8 cellular contexts compared by ENCODE assay signal in genomic region chr3:184360834-184361531, GRCh38. TPM values are rescaled to one million over a fixed set of nuclear protein-coding genes. Genes with fewer than 3 reads are reported as not detected.
A peak's percentile ranks its signal among the peaks of the same experiment; 100 is the strongest.
DNase-seq lines count a peak whose midpoint lies in the region; ATAC-seq and TF ChIP-seq lines count a peak whose summit lies in the region.

No MANE protein-coding gene starts in this region.

- peaks cover 0 to 2% (median 0%) of the 10 kb centered on the region in 8 donors for H3K9me3 Mint-ChIP-seq in CD4-positive, alpha-beta memory T cell
- H3K9me3 Mint-ChIP-seq in activated T-cell treated with anti-CD3 and anti-CD28 coated beads, Interleukin-2, amount 50 U/mL, for 72 hours: no peaks in the 10 kb centered on the region

- no peaks in the 10 kb centered on the region for H3K27me3 Mint-ChIP-seq in CD4-positive, alpha-beta memory T cell
- no peaks in the 10 kb centered on the region for H3K27me3 Mint-ChIP-seq in activated T-cell treated with anti-CD3 and anti-CD28 coated beads, Interleukin-2, amount 50 U/mL, for 72 hours (ENCODE audit: low read depth)

- H3K4me3 Mint-ChIP-seq in CD4-positive, alpha-beta memory T cell: peak overlapping the region; percentile 78 to 86 (median 84)
- peak overlapping the region; percentile 74 to 90 for H3K4me3 Mint-ChIP-seq in activated T-cell treated with anti-CD3 and anti-CD28 coated beads, Interleukin-2, amount 50 U/mL, for 72 hours

- H3K4me3 ChIP-seq in CD4-positive, alpha-beta memory T cell (ENCODE audit: low read length in 2 of 2): peak overlapping the region; percentile 36 to 50
- H3K4me3 ChIP-seq in HEK293 (ENCODE audit: low read depth, low read length): peak overlapping the region; percentile 84
- H3K4me3 ChIP-seq in iPS-20b (ENCODE audit: low read length): peak overlapping the region; percentile 96
- peak overlapping the region; percentile 71 to 89 (median 83) for H3K4me3 ChIP-seq in subcutaneous abdominal adipose tissue (ENCODE audit: low read depth in 1 of 5, low read length in 5 of 5)

- no peaks in the 10 kb centered on the region for H3K27me3 ChIP-seq in CD4-positive, alpha-beta memory T cell (ENCODE audit: insufficient read depth, low read length)
- H3K27me3 ChIP-seq in iPS-20b (ENCODE audit: insufficient read depth, low read length): peaks cover 13% of the 10 kb centered on the region
- H3K27me3 ChIP-seq in subcutaneous abdominal adipose tissue (ENCODE audit: control insufficient read depth in 5 of 5, insufficient read depth in 4 of 5, low read length in 5 of 5): no peaks in the 10 kb centered on the region

- POLR2A ChIA-PET in CD4-positive, alpha-beta memory T cell (lab: Charles Lee; ENCODE audit: partially characterized antibody): interaction anchor here (0.9 to 2.3 kb wide), 6 partner anchors 8 to 226 kb away, joined by 3 to 10 read pairs (median 6); partner anchors contain the start of genes AP2M1, EIF2B5 and FAM131A
- POLR2A ChIA-PET in HEK293 (lab: Yijun Ruan, JAX): interaction anchor here (0.6 to 2.7 kb wide), 5 partner anchors 11 to 15 kb away, joined by 3 to 9 read pairs (median 3); no protein-coding TSS in a partner anchor

- H3K9ac ChIP-seq in iPS-20b (ENCODE audit: low read depth, low read length): peak overlapping the region; percentile 51
- peak overlapping the region; percentile 54 to 96 (median 75) for H3K9ac ChIP-seq in subcutaneous abdominal adipose tissue (ENCODE audit: low read length in 5 of 5)

- H3K36me3 Mint-ChIP-seq in CD4-positive, alpha-beta memory T cell: peaks cover 6 to 20% of the 10 kb centered on the region in 2 donors
- peaks cover 9% of the 10 kb centered on the region in 2 donors for H3K36me3 Mint-ChIP-seq in activated T-cell treated with anti-CD3 and anti-CD28 coated beads, Interleukin-2, amount 50 U/mL, for 72 hours (ENCODE audit: insufficient read depth in 2 of 2)

- peaks cover 22% of the 10 kb centered on the region for H3K4me1 ChIP-seq in CD4-positive, alpha-beta memory T cell (ENCODE audit: insufficient read depth, low read length)
- no peaks in the 10 kb centered on the region for H3K4me1 ChIP-seq in HEK293 (ENCODE audit: control insufficient read depth, insufficient read depth, low read length)
- peaks cover 13% of the 10 kb centered on the region for H3K4me1 ChIP-seq in iPS-20b (ENCODE audit: insufficient read depth, low read length)
- peaks cover 4 to 41% (median 33%) of the 10 kb centered on the region in 5 donors for H3K4me1 ChIP-seq in subcutaneous abdominal adipose tissue (ENCODE audit: control insufficient read depth in 5 of 5, insufficient read depth in 5 of 5, low read length in 5 of 5)

- intact Hi-C loops in CD4-positive, alpha-beta memory T cell (cut with micrococcal nuclease): loop anchor here (5.0 kb wide), 3 partner anchors 56 to 451 kb away; partner anchors contain the start of genes ABCF3 and VPS8

- CTCF ChIA-PET in CD4-positive, alpha-beta memory T cell (lab: Charles Lee; ENCODE audit: partially characterized antibody): interaction anchor here (0.9 to 5.6 kb wide), 7 partner anchors 8 to 181 kb away, joined by 3 to 29 read pairs (median 4); partner anchors contain the start of gene EEF1AKMT4
- CTCF ChIA-PET in HEK293 (lab: Yijun Ruan, JAX): interaction anchor here (0.7 to 3.3 kb wide), 5 partner anchors 11 to 180 kb away, joined by 3 to 13 read pairs (median 3); no protein-coding TSS in a partner anchor

- H3K27ac ChIP-seq in CD4-positive, alpha-beta memory T cell (ENCODE audit: low read depth, low read length): peak overlapping the region; percentile 41
- H3K27ac ChIP-seq in HEK293 (ENCODE audit: extremely low read depth, low read depth, low read length) (peak overlapping the region; percentile 88; the same call in 1 of the 2 replicates), iPS-20b (ENCODE audit: low read length) (no peak overlapping the region), subcutaneous abdominal adipose tissue (ENCODE audit: low read depth, low read length) (peak overlapping the region; percentile 57)

- H3K4me1 Mint-ChIP-seq in CD4-positive, alpha-beta memory T cell: peaks cover 12 to 39% (median 23%) of the 10 kb centered on the region in 4 donors
- H3K4me1 Mint-ChIP-seq in activated T-cell treated with anti-CD3 and anti-CD28 coated beads, Interleukin-2, amount 50 U/mL, for 72 hours (ENCODE audit: low read depth): peaks cover 28% of the 10 kb centered on the region

- no peak for TF ChIP-seq CTCF in HEK293 (tag by site-specific recombination; IDR thresholded peaks at IDR 0.05)

- ATAC-seq in activated T-cell treated with anti-CD3 and anti-CD28 coated beads, Interleukin-2, amount 50 U/mL, for 72 hours (replicated peaks in 1 of 2): no peak
- no peak for ATAC-seq in GM19467 (IDR thresholded peaks at IDR 0.05; ENCODE audit: unreplicated experiment)

- peaks cover 1% of the 10 kb centered on the region for H3K36me3 ChIP-seq in CD4-positive, alpha-beta memory T cell (ENCODE audit: insufficient read depth, low read length)
- H3K36me3 ChIP-seq in HEK293 (ENCODE audit: control insufficient read depth in 2 of 2, insufficient read depth in 1 of 2, low read length in 2 of 2) (peaks cover 0 to 41% of the 10 kb centered on the region in 2 experiments; a peak in 2 of 3 replicates), iPS-20b (ENCODE audit: insufficient read depth, low read depth, low read length) (peaks cover 32% of the 10 kb centered on the region), subcutaneous abdominal adipose tissue (ENCODE audit: control insufficient read depth in 5 of 5, insufficient read depth in 5 of 5, low read length in 5 of 5) (peaks cover 4 to 20% (median 11%) of the 10 kb centered on the region in 5 donors)

- H3K27ac Mint-ChIP-seq in CD4-positive, alpha-beta memory T cell: peak overlapping the region in 6 of 7 donors; percentile 35 to 85 (median 66)
- no peak overlapping the region for H3K27ac Mint-ChIP-seq in activated T-cell treated with anti-CD3 and anti-CD28 coated beads, Interleukin-2, amount 50 U/mL, for 72 hours

- no peak for DNase-seq in CD4-positive, alpha-beta memory T cell
- DNase-seq in activated T-cell treated with anti-CD3 and anti-CD28 coated beads, Interleukin-2, amount 50 U/mL, for 72 hours: no peak
- no peak for DNase-seq in activated CD4-positive, CD25-positive, alpha-beta regulatory T cell treated with anti-CD3 and anti-CD28 coated beads, Interleukin-2, amount 50 U/mL, for 72 hours
- no peak for DNase-seq in stimulated activated naive CD4-positive, alpha-beta T cell treated with Interleukin-2 at 50 U/mL for 16 hours (lab: John Stamatoyannopoulos, UW)

- H3K9me3 ChIP-seq in CD4-positive, alpha-beta memory T cell (ENCODE audit: control insufficient read depth in 1 of 2, low read length in 2 of 2): no peaks in the 10 kb centered on the region
- H3K9me3 ChIP-seq in HEK293 (ENCODE audit: control insufficient read depth, insufficient read depth, low read depth, low read length) (no peaks in the 10 kb centered on the region), iPS-20b (ENCODE audit: insufficient read depth, low read depth, low read length) (no peaks in the 10 kb centered on the region), subcutaneous abdominal adipose tissue (ENCODE audit: control insufficient read depth in 5 of 5, low read length in 5 of 5) (no peaks in the 10 kb centered on the region)

TF ChIP-seq in HEK293, 187 proteins besides CTCF, POLR2A, EP300 and RAD21:
- TF ChIP-seq ZSCAN30 (tag by site-specific recombination; IDR thresholded peaks at IDR 0.05): peak; percentile 52; the same call in 1 of the 2 replicates
- no peak for TF ChIP-seq ZBTB17 (tag by site-specific recombination; IDR thresholded peaks at IDR 0.05)
- TF ChIP-seq ZNF335 (tag by site-specific recombination; conservative IDR thresholded peaks at IDR 0.05): peak; percentile 31; the same call in 1 of the 2 replicates
- TF ChIP-seq ZBTB26 (tag by site-specific recombination; optimal IDR thresholded peaks at IDR 0.05): peak; percentile 27
- TF ChIP-seq PRDM1 (tag by site-specific recombination; IDR thresholded peaks at IDR 0.05): peak; percentile 63; the same call in 1 of the 2 replicates
- no peak for TF ChIP-seq MEIS1 (CRISPR knock-in tag; IDR thresholded peaks at IDR 0.05; ENCODE audit: borderline replicate concordance)
TF ChIP-seq in HEK293: peak in this region for 4.

RNA-seq across cellular contexts. Expression of gene CLCN2, which starts 0.4 kb away (rescaled TPM):
- 1 to 10 TPM; 3.8 to 5.4 TPM for total RNA-seq in CD4-positive, alpha-beta memory T cell
- polyA plus RNA-seq in CD4-positive, alpha-beta memory T cell: under 1 TPM; 0.24 to 0.29 TPM
- 1 to 10 TPM; 3.1 to 3.9 TPM for total RNA-seq in activated T-cell treated with anti-CD3 and anti-CD28 coated beads, Interleukin-2, amount 50 U/mL, for 72 hours

RNA-seq across cellular contexts. Expression of gene POLR2H, which starts 0.5 kb away (rescaled TPM):
- 10 to 100 TPM; 61.3 to 66.1 TPM for total RNA-seq in CD4-positive, alpha-beta memory T cell
- polyA plus RNA-seq in CD4-positive, alpha-beta memory T cell: 10 to 100 TPM; 56.6 to 58.8 TPM
- total RNA-seq in activated T-cell treated with anti-CD3 and anti-CD28 coated beads, Interleukin-2, amount 50 U/mL, for 72 hours: 10 to 100 TPM; 86.9 to 93.6 TPM

RNA-seq across cellular contexts. Expression of gene THPO, which starts 17.0 kb away (rescaled TPM):
- not detected for total RNA-seq in CD4-positive, alpha-beta memory T cell
- polyA plus RNA-seq in CD4-positive, alpha-beta memory T cell: not detected
- not detected for total RNA-seq in activated T-cell treated with anti-CD3 and anti-CD28 coated beads, Interleukin-2, amount 50 U/mL, for 72 hours

RNA-seq across cellular contexts. Expression of gene CHRD, which starts 18.9 kb away (rescaled TPM):
- not detected for total RNA-seq in CD4-positive, alpha-beta memory T cell
- polyA plus RNA-seq in CD4-positive, alpha-beta memory T cell: not detected
- total RNA-seq in activated T-cell treated with anti-CD3 and anti-CD28 coated beads, Interleukin-2, amount 50 U/mL, for 72 hours: under 1 TPM in 1 of 2 donors, not detected in 1; 0.19 TPM

RNA-seq across cellular contexts. Expression of gene FAM131A, which starts 23.6 kb away (rescaled TPM):
- 1 to 10 TPM; 9.0 to 10.0 TPM for total RNA-seq in CD4-positive, alpha-beta memory T cell
- 1 to 10 TPM; 1.1 to 1.6 TPM for polyA plus RNA-seq in CD4-positive, alpha-beta memory T cell
- 1 to 10 TPM; 6.6 to 7.6 TPM for total RNA-seq in activated T-cell treated with anti-CD3 and anti-CD28 coated beads, Interleukin-2, amount 50 U/mL, for 72 hours

Comparison
In these comparisons a context has a peak if more than half of its experiments do, and no peak if none do; other contexts are left out.
1. H3K4me3 ChIP-seq: peak in every context shown above with its lines; median percentile 96 in iPS-20b; 84 in HEK293; 83 in subcutaneous abdominal adipose tissue; 43 in CD4-positive, alpha-beta memory T cell.